Comparison of ENCODE assay signal across 1 cellular context in the genomic region with DNA sequence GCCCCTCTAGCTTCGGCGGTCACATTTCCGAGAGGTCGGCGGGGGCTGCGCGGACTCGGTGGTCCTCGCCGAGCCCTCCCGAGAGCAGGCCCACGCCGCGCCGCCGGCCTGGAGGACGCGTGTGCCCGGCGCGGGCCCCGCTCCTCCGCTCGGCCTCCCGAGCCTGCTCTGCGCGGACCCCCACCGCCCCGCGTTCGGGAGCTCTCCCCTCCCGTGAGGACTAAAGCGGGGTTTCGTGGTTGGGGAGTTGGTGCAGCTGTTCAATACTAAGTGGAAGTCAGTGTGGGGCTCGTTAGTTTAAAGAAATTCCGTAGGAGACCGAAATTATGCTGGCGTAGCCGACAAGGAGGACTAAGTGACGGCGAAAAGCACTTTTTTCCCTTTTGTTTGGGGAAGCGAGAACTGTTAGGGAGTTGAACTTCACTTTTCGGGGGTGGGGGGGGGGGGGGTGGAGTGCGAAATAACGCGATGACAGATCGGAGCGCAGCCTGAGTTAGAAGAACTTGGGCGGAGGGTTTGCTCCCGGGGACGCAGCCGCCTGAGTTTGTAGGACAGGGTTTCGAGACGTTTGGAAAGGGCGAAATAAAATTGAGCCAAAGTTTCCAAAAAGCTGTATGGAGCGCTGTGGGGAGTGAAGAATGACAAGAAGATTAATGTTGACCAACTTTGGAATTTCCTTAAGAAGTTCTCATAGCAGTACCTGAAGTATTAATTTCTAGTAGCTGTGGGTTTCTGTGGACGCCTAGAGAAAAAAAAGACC.
TF ChIP-seq lines count a peak whose summit lies in the region.

No MANE protein-coding gene starts in this region.

TF ChIP-seq in IMR-90, 13 proteins besides CTCF, POLR2A, EP300 and RAD21 (continued from another document):
- no peak for TF ChIP-seq NFE2L2 (IDR thresholded peaks at IDR 0.05; ENCODE audit: low read depth, low read length)
